ENCODE assay signal across 24 cellular contexts in genomic region chr12:64534672-64535199, GRCh38.
"Had no signal": no experiment of that assay in that cellular context is flagged by ENCODE, and none has a peak within 500 bp of the region (broad histone marks: within the 10 kb centered on the region; RNA-seq: fewer than 3 reads in every experiment).

No MANE protein-coding gene starts in this region.

- H3K4me2 ChIP-seq: PC-9 had no signal

- H3K36me3 ChIP-seq: Peyer's patch, SJSA1 had no signal

- H3K4me1 ChIP-seq: Peyer's patch, SJSA1 had no signal

- DNase-seq: IMR-90, KBM-7, MV-4-11, NCI-H1048, NCI-H1105 treated with DMSO at 0.1 percent for 48 hours, NCI-H1417 treated with DMSO at 0.1 percent for 48 hours, NCI-H187, NCI-H2029, NCI-H2081 treated with DMSO at 0.1 percent for 48 hours, NCI-H2171, NCI-H226, NCI-H446, NCI-H510A, NCI-H524 treated with DMSO at 0.1 percent for 48 hours, NCI-H69, NCI-H774, OCI-M1, PC-9, Peyer's patch, Right ventricle myocardium superior, RPMI8226, SIG-M5 had no signal

- H3K9me3 ChIP-seq: Peyer's patch, SJSA1 had no signal

- H3K27ac ChIP-seq: PC-9, Peyer's patch, SJSA1, SK-N-MC had no signal

- H2AFZ ChIP-seq: PC-9 had no signal

- H3K4me3 ChIP-seq: PC-9, Peyer's patch, SJSA1, SK-N-MC had no signal

- H3K27me3 ChIP-seq: Peyer's patch, SJSA1 had no signal
